1 cellular context compared by ENCODE assay signal in the genomic region with DNA sequence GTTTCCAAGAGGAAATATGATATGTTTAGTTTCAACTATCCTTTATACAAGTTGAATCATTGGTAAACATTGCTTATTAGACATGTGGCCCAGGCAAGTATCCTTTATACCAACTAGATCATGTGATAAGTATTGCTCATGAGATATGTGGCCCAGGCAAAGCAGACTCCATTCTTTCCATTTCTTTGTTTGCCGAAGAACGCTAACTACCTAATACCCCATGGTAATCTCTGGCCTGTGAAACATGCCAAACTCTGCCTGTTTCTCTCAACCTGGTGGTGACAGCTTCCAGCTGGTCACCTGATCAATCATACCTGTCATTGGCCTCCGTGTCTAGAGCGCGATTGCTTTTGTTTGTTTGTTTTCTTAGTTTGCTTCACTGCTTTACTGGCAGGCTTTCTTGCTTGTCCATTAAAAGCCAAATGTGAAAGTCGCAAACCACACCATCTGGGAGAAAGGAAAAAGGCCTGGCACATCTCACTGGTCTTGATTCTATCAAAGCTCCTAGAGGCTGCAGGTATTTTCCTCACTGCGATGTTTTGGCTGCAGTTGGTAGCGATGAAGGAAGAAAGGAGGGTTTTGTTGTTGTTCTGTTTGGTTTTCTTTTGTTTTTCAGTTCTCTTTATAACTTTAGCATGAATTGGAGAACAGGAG.
TF ChIP-seq lines count a peak whose summit lies in the region.

No MANE protein-coding gene starts in this region.

TF ChIP-seq in liver, 16 proteins besides CTCF, POLR2A, EP300 and RAD21 (continued from another document):
- TF ChIP-seq, protein P1, sequence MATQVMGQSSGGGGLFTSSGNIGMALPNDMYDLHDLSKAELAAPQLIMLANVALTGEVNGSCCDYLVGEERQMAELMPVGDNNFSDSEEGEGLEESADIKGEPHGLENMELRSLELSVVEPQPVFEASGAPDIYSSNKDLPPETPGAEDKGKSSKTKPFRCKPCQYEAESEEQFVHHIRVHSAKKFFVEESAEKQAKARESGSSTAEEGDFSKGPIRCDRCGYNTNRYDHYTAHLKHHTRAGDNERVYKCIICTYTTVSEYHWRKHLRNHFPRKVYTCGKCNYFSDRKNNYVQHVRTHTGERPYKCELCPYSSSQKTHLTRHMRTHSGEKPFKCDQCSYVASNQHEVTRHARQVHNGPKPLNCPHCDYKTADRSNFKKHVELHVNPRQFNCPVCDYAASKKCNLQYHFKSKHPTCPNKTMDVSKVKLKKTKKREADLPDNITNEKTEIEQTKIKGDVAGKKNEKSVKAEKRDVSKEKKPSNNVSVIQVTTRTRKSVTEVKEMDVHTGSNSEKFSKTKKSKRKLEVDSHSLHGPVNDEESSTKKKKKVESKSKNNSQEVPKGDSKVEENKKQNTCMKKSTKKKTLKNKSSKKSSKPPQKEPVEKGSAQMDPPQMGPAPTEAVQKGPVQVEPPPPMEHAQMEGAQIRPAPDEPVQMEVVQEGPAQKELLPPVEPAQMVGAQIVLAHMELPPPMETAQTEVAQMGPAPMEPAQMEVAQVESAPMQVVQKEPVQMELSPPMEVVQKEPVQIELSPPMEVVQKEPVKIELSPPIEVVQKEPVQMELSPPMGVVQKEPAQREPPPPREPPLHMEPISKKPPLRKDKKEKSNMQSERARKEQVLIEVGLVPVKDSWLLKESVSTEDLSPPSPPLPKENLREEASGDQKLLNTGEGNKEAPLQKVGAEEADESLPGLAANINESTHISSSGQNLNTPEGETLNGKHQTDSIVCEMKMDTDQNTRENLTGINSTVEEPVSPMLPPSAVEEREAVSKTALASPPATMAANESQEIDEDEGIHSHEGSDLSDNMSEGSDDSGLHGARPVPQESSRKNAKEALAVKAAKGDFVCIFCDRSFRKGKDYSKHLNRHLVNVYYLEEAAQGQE (IDR thresholded peaks at IDR 0.05), result no peak
- peak; percentile 41 to 66 for TF ChIP-seq HNF4A (conservative IDR thresholded peaks at IDR 0.05)
- TF ChIP-seq, protein P2, sequence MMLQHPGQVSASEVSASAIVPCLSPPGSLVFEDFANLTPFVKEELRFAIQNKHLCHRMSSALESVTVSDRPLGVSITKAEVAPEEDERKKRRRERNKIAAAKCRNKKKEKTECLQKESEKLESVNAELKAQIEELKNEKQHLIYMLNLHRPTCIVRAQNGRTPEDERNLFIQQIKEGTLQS (IDR thresholded peaks at IDR 0.05), result peak; percentile 15
- TF ChIP-seq YY1 (IDR thresholded peaks at IDR 0.05), result peak; percentile 72
- TF ChIP-seq RXRA (IDR thresholded peaks at IDR 0.05), result peak; percentile 25 to 61
- no peak for TF ChIP-seq HNF4G (IDR thresholded peaks at IDR 0.05)
- TF ChIP-seq, protein P3, sequence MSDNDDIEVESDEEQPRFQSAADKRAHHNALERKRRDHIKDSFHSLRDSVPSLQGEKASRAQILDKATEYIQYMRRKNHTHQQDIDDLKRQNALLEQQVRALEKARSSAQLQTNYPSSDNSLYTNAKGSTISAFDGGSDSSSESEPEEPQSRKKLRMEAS (IDR thresholded peaks at IDR 0.05), result peak; percentile 59
- no peak for TF ChIP-seq EGR1 (IDR thresholded peaks at IDR 0.05; ENCODE audit: low read depth in 2 of 2)
- peak; percentile 18 for TF ChIP-seq FOXA2 (IDR thresholded peaks at IDR 0.05)
- TF ChIP-seq SP1 (IDR thresholded peaks at IDR 0.05), result peak; percentile 47
- TF ChIP-seq TAF1 (conservative IDR thresholded peaks at IDR 0.05), result no peak
- TF ChIP-seq, protein P4, sequence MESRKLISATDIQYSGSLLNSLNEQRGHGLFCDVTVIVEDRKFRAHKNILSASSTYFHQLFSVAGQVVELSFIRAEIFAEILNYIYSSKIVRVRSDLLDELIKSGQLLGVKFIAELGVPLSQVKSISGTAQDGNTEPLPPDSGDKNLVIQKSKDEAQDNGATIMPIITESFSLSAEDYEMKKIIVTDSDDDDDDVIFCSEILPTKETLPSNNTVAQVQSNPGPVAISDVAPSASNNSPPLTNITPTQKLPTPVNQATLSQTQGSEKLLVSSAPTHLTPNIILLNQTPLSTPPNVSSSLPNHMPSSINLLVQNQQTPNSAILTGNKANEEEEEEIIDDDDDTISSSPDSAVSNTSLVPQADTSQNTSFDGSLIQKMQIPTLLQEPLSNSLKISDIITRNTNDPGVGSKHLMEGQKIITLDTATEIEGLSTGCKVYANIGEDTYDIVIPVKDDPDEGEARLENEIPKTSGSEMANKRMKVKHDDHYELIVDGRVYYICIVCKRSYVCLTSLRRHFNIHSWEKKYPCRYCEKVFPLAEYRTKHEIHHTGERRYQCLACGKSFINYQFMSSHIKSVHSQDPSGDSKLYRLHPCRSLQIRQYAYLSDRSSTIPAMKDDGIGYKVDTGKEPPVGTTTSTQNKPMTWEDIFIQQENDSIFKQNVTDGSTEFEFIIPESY (IDR thresholded peaks at IDR 0.05), result no peak
- TF ChIP-seq JUND (IDR thresholded peaks at IDR 0.05), result peak in 1 of 2 donors; percentile 17
TF ChIP-seq in liver: peak in this region for 8.
